Comparison of ENCODE assay signal across 8 cellular contexts in genomic region chr9:114386886-114387677, GRCh38. TPM values are rescaled to one million over a fixed set of nuclear protein-coding genes. Genes with fewer than 3 reads are reported as not detected.
DNase-seq lines count a peak whose midpoint lies in the region; ATAC-seq and TF ChIP-seq lines count a peak whose summit lies in the region.

No MANE protein-coding gene starts in this region.

- H3K27ac Mint-ChIP-seq in endodermal cell = peak overlapping the region; percentile 74

- H3K4me1 Mint-ChIP-seq in endodermal cell = peaks cover 48% of the 10 kb centered on the region

- peak in 3 of 6 experiments; percentile 39 to 50 (median 45) for TF ChIP-seq CTCF in Peyer's patch (IDR thresholded peaks at IDR 0.05)
- TF ChIP-seq CTCF in endodermal cell (conservative IDR thresholded peaks at IDR 0.05) = no peak
- no peak for TF ChIP-seq CTCF in neural cell (IDR thresholded peaks at IDR 0.05; ENCODE audit: poor library complexity, severe bottlenecking)

- H3K27me3 Mint-ChIP-seq in endodermal cell (ENCODE audit: insufficient read depth) = peaks cover 11% of the 10 kb centered on the region

- no peaks in the 10 kb centered on the region for H3K79me2 ChIP-seq in neural cell (replicated peaks; ENCODE audit: insufficient read depth, low read length)

- H3K4me3 Mint-ChIP-seq in endodermal cell = peak overlapping the region; percentile 56

- TF ChIP-seq POLR2A in Peyer's patch (IDR thresholded peaks at IDR 0.05) = peak; percentile 23 to 44

- H3F3A ChIP-seq in neural cell (ENCODE audit: insufficient read depth, low read length, poor library complexity, severe bottlenecking) = no peaks in the 10 kb centered on the region

- TF ChIP-seq RAD21 in neural cell (conservative IDR thresholded peaks at IDR 0.05) = no peak

- H3K27me3 ChIP-seq in Peyer's patch (no peaks in the 10 kb centered on the region), endodermal cell (ENCODE audit: control insufficient read depth, insufficient read depth, low read length, poor library complexity, severe bottlenecking) (peaks cover 29% of the 10 kb centered on the region), neural cell (ENCODE audit: insufficient read depth, low read depth, low read length) (no peaks in the 10 kb centered on the region)

- H3K9me3 ChIP-seq in Peyer's patch = no peaks in the 10 kb centered on the region
- no peaks in the 10 kb centered on the region for H3K9me3 ChIP-seq in endodermal cell (ENCODE audit: control insufficient read depth, low read length)
- no peaks in the 10 kb centered on the region for H3K9me3 ChIP-seq in neural cell (ENCODE audit: low read length)

- H3K36me3 ChIP-seq in Peyer's patch = no peaks in the 10 kb centered on the region
- H3K36me3 ChIP-seq in endodermal cell (ENCODE audit: control insufficient read depth, insufficient read depth, low read length) = no peaks in the 10 kb centered on the region
- H3K36me3 ChIP-seq in neural cell (ENCODE audit: insufficient read depth, low read length) = no peaks in the 10 kb centered on the region

- DNase-seq in EL = peak; percentile 38
- DNase-seq in Peyer's patch = peak; percentile 54 to 82 (median 82)
- DNase-seq in endodermal cell = no peak
- no peak for DNase-seq in AG08395 (ENCODE audit: low spot score)

- no peak for ATAC-seq in HG02763 (IDR thresholded peaks at IDR 0.05; ENCODE audit: unreplicated experiment)
- no peak for ATAC-seq in GM21447 (IDR thresholded peaks at IDR 0.05; ENCODE audit: unreplicated experiment)
- no peak for ATAC-seq in HG03439 (IDR thresholded peaks at IDR 0.05; ENCODE audit: unreplicated experiment)

- H4K20me1 ChIP-seq in neural cell (ENCODE audit: insufficient read depth) = no peaks in the 10 kb centered on the region

- peak overlapping the region; percentile 57 for H3K4me2 ChIP-seq in neural cell (ENCODE audit: low read length)

- H3K9me2 ChIP-seq in neural cell (ENCODE audit: insufficient read depth, low read length) = no peaks in the 10 kb centered on the region

- H3K4me3 ChIP-seq in Peyer's patch (peak overlapping the region; percentile 56 to 80 (median 61)), endodermal cell (ENCODE audit: low read length) (peak overlapping the region; percentile 51), neural cell (ENCODE audit: low read length) (peak overlapping the region; percentile 65)

- H3K9ac ChIP-seq in endodermal cell (ENCODE audit: extremely low read depth, low read length, poor library complexity, severe bottlenecking) (no peak overlapping the region), neural cell (ENCODE audit: low read length) (peak overlapping the region; percentile 62)

- no peaks in the 10 kb centered on the region for H3K36me3 Mint-ChIP-seq in endodermal cell (ENCODE audit: low read depth)

- H3K4me1 ChIP-seq in Peyer's patch (peaks cover 4 to 71% (median 51%) of the 10 kb centered on the region in 4 donors), endodermal cell (ENCODE audit: control insufficient read depth, insufficient read depth, low read length) (peaks cover 14% of the 10 kb centered on the region)

- H3K27ac ChIP-seq in Peyer's patch (peak overlapping the region; percentile 92 to 97 (median 94)), endodermal cell (ENCODE audit: low read depth, low read length) (peak overlapping the region; percentile 0), neural cell (ENCODE audit: low read length) (no peak overlapping the region)

- 64 to 66% methylated on average over 7 to 18 of the region's 18 CpGs for WGBS in endodermal cell (ENCODE audit: insufficient coverage in 1 of 2, insufficient read length in 1 of 2), 2 experiments

- TF ChIP-seq EP300 in neural cell (conservative IDR thresholded peaks at IDR 0.05; ENCODE audit: poor library complexity, severe bottlenecking) = no peak

- peak overlapping the region; percentile 68 for H2AFZ ChIP-seq in neural cell (ENCODE audit: low read depth, low read length)

- no peaks in the 10 kb centered on the region for H3K9me3 Mint-ChIP-seq in endodermal cell

TF ChIP-seq in neural cell, 6 proteins besides CTCF, POLR2A, EP300 and RAD21:
- TF ChIP-seq POLR2AphosphoS5 (IDR thresholded peaks at IDR 0.05) = no peak
- no peak for TF ChIP-seq MXI1 (conservative IDR thresholded peaks at IDR 0.05; ENCODE audit: poor library complexity, severe bottlenecking)
- TF ChIP-seq EZH2 (IDR thresholded peaks at IDR 0.05; ENCODE audit: borderline replicate concordance, insufficient read depth, low read length, poor library complexity, severe bottlenecking) = no peak
- TF ChIP-seq REST (IDR thresholded peaks at IDR 0.05; ENCODE audit: borderline replicate concordance) = no peak
- no peak for TF ChIP-seq SMC3 (conservative IDR thresholded peaks at IDR 0.05; ENCODE audit: poor library complexity)
- no peak for TF ChIP-seq TAF1 (IDR thresholded peaks at IDR 0.05; ENCODE audit: low read depth)

RNA-seq across cellular contexts. Expression of gene AKNA, which starts 0.7 kb away (rescaled TPM):
- 100 to 1,000 TPM in 1 of 4 donors, 10 to 100 TPM in 3; 41.7 to 174 (median 75.0) TPM for total RNA-seq in Peyer's patch
- 10 to 100 TPM; 12.2 to 15.4 TPM for total RNA-seq in endodermal cell
- 16.6 TPM for polyA plus RNA-seq in endodermal cell (2013, experiment 1 of 2)
- polyA plus RNA-seq in endodermal cell (2013, experiment 2 of 2) = 16.2 TPM
- polyA plus RNA-seq in neural cell = 1.2 and 1.8 TPM in 2 replicates
- 6.8 TPM in 2 replicates for polyA minus RNA-seq in neural cell

RNA-seq across cellular contexts. Expression of gene ORM2, which starts 57.4 kb away (rescaled TPM):
- total RNA-seq in Peyer's patch (not detected), endodermal cell (under 1 TPM; 0.59 to 0.80 TPM)
- not detected for polyA plus RNA-seq in endodermal cell (2013, experiment 1 of 2)
- polyA plus RNA-seq in endodermal cell (2013, experiment 2 of 2) = not detected
- polyA plus RNA-seq in neural cell = not detected in 2 replicates
- not detected in 2 replicates for polyA minus RNA-seq in neural cell

Comparison
In these comparisons a context has a peak if more than half of its experiments do, and no peak if none do; other contexts are left out.
1. DNase-seq: peak in EL (single experiment) and Peyer's patch (3 of 3); none in endodermal cell (single experiment) and AG08395 (single experiment).
2. Peak in every context shown above with its lines, with median percentiles within 50 percentile points of each other: H3K4me3 ChIP-seq.